In genomic region chr1:108009603-108010195, GRCh38 we compare ENCODE assay signal across 15 cellular contexts. TPM values are rescaled to one million over a fixed set of nuclear protein-coding genes. Genes with fewer than 3 reads are reported as not detected.
A peak's percentile ranks its signal among the peaks of the same experiment; 100 is the strongest.
DNase-seq lines count a peak whose midpoint lies in the region; ATAC-seq, FAIRE-seq and TF ChIP-seq lines count a peak whose summit lies in the region.
"Had no signal": no experiment of that assay in that cellular context is flagged by ENCODE, and none has a peak within 500 bp of the region (broad histone marks: within the 10 kb centered on the region; RNA-seq: fewer than 3 reads in every experiment).

No MANE protein-coding gene starts in this region.

- peaks cover 4% of the 10 kb centered on the region for H3K4me1 ChIP-seq in fibroblast of lung (ENCODE audit: control insufficient read depth, extremely low read depth, insufficient read depth, low read length)

- H3K9ac ChIP-seq in fibroblast of lung (ENCODE audit: insufficient read depth, low read length), result no peak overlapping the region

- H3K4me3 Mint-ChIP-seq in natural killer cell treated with Interleukin-12 subunit alpha and Interleukin-12 subunit beta and Interleukin-15 and Interleukin-18, amount 100 ng/mL, for 72 hours, result no peak overlapping the region
- H3K4me3 Mint-ChIP-seq: activated naive CD4-positive, alpha-beta T cell treated with anti-CD3 and anti-CD28 coated beads, Interleukin-2, amount 10 ng/mL, durations not matched to agents 7 days and 5 days; natural killer cell had no signal

- no peak overlapping the region for H2AFZ ChIP-seq in fibroblast of lung (ENCODE audit: low read length)

- FAIRE-seq in urothelium cell line (lab: Jason Lieb, UNC), result no peak
- FAIRE-seq: colon, endothelial cell of umbilical vein had no signal

- no peaks in the 10 kb centered on the region for H3K36me3 Mint-ChIP-seq in activated naive CD4-positive, alpha-beta T cell treated with anti-CD3 and anti-CD28 coated beads, Interleukin-2, amount 50 U/mL, for 72 hours
- H3K36me3 Mint-ChIP-seq in natural killer cell treated with Interleukin-12 subunit alpha and Interleukin-12 subunit beta and Interleukin-15 and Interleukin-18, amount 100 ng/mL, for 72 hours, result no peaks in the 10 kb centered on the region
- H3K36me3 Mint-ChIP-seq: activated naive CD4-positive, alpha-beta T cell treated with anti-CD3 and anti-CD28 coated beads, Interleukin-2, amount 10 ng/mL, durations not matched to agents 7 days and 5 days; natural killer cell had no signal

- H3K27me3 ChIP-seq in fibroblast of lung (ENCODE audit: control insufficient read depth, insufficient read depth, low read length), result no peaks in the 10 kb centered on the region

- H3K4me3 ChIP-seq in fibroblast of lung (replicated peaks in 1 of 4; ENCODE audit: control extremely low read depth in 1 of 4, insufficient read depth in 1 of 4, low read depth in 3 of 4, low read length in 4 of 4), result no peak overlapping the region

- no peaks in the 10 kb centered on the region for H3K9me3 Mint-ChIP-seq in activated naive CD4-positive, alpha-beta T cell treated with anti-CD3 and anti-CD28 coated beads, Interleukin-2, amount 50 U/mL, for 72 hours
- H3K9me3 Mint-ChIP-seq in natural killer cell treated with Interleukin-12 subunit alpha and Interleukin-12 subunit beta and Interleukin-15 and Interleukin-18, amount 100 ng/mL, for 72 hours, result no peaks in the 10 kb centered on the region
- H3K9me3 Mint-ChIP-seq: activated naive CD4-positive, alpha-beta T cell treated with anti-CD3 and anti-CD28 coated beads, Interleukin-2, amount 10 ng/mL, durations not matched to agents 7 days and 5 days; natural killer cell had no signal

- H3K79me2 ChIP-seq in fibroblast of lung (ENCODE audit: control insufficient read depth, insufficient read depth, low read length), result no peaks in the 10 kb centered on the region

- H3K4me2 ChIP-seq in fibroblast of lung (ENCODE audit: extremely low read depth, insufficient read depth, low read length), result no peak overlapping the region

- H4K20me1 ChIP-seq in fibroblast of lung (ENCODE audit: control insufficient read depth, extremely low read depth, insufficient read depth, low read length), result no peaks in the 10 kb centered on the region

- no peaks in the 10 kb centered on the region for H3K27me3 Mint-ChIP-seq in natural killer cell treated with Interleukin-12 subunit alpha and Interleukin-12 subunit beta and Interleukin-15 and Interleukin-18, amount 100 ng/mL, for 72 hours

- no peaks in the 10 kb centered on the region for H3K36me3 ChIP-seq in fibroblast of lung (ENCODE audit: control insufficient read depth, insufficient read depth, low read length)

- TF ChIP-seq CTCF in fibroblast of lung (conservative IDR thresholded peaks at IDR 0.05 in 1 of 2, IDR thresholded peaks at IDR 0.05 in 1 of 2; ENCODE audit: low read depth in 1 of 2, low read length in 2 of 2), result no peak

- no peak overlapping the region for H3K27ac Mint-ChIP-seq in activated naive CD4-positive, alpha-beta T cell treated with anti-CD3 and anti-CD28 coated beads, Interleukin-2, amount 50 U/mL, for 72 hours
- H3K27ac Mint-ChIP-seq in natural killer cell treated with Interleukin-12 subunit alpha and Interleukin-12 subunit beta and Interleukin-15 and Interleukin-18, amount 100 ng/mL, for 72 hours, result no peak overlapping the region
- H3K27ac Mint-ChIP-seq: activated naive CD4-positive, alpha-beta T cell treated with anti-CD3 and anti-CD28 coated beads, Interleukin-2, amount 10 ng/mL, durations not matched to agents 7 days and 5 days; natural killer cell had no signal

- no peak overlapping the region for H3K27ac ChIP-seq in fibroblast of lung (ENCODE audit: insufficient read depth, low read length)

- no peaks in the 10 kb centered on the region for H3K9me3 ChIP-seq in fibroblast of lung (ENCODE audit: control insufficient read depth, insufficient read depth, low read depth, low read length)

- no peak for DNase-seq in activated naive CD4-positive, alpha-beta T cell treated with anti-CD3 and anti-CD28 coated beads, Interleukin-2, amount 50 U/mL, for 72 hours (ENCODE audit: low spot score in 2 of 2)
- no peak for DNase-seq in activated naive CD4-positive, alpha-beta T cell treated with anti-CD3 and anti-CD28 coated beads, Interleukin-2, amount 50 U/mL, for 16 hours
- DNase-seq in RPMI7951 (ENCODE audit: low read depth) (peak; percentile 65), fibroblast of lung (ENCODE audit: low read depth in 2 of 2) (peak; percentile 46 to 85), urothelium cell line (ENCODE audit: low spot score) (peak; percentile 54), C1 segment of cervical spinal cord (lab: John Stamatoyannopoulos, UW) (no peak)
- no peak for DNase-seq in natural killer cell treated with Interleukin-12 subunit alpha and Interleukin-12 subunit beta and Interleukin-15 and Interleukin-18, amount 100 ng/mL, for 72 hours (ENCODE audit: low spot score)
- DNase-seq: activated naive CD4-positive, alpha-beta T cell treated with anti-CD3 and anti-CD28 coated beads, Interleukin-2, amount 10 ng/mL, durations not matched to agents 7 days and 5 days; Calu3; hypothalamus; natural killer cell; NCI-H1694 treated with DMSO at 0.1 percent for 48 hours had no signal

- peak; percentile 53 to 73 for ATAC-seq in activated naive CD4-positive, alpha-beta T cell treated with anti-CD3 and anti-CD28 coated beads, Interleukin-2, amount 50 U/mL, for 72 hours
- no peak for ATAC-seq in esophagus mucosa
- ATAC-seq in natural killer cell treated with Interleukin-12 subunit alpha and Interleukin-12 subunit beta and Interleukin-15 and Interleukin-18, amount 100 ng/mL, for 72 hours, result no peak
- ATAC-seq: natural killer cell had no signal

- peaks cover 0 to 4% of the 10 kb centered on the region in 2 donors for H3K4me1 Mint-ChIP-seq in natural killer cell treated with Interleukin-12 subunit alpha and Interleukin-12 subunit beta and Interleukin-15 and Interleukin-18, amount 100 ng/mL, for 72 hours (ENCODE audit: low read depth in 2 of 2)
- H3K4me1 Mint-ChIP-seq: activated naive CD4-positive, alpha-beta T cell treated with anti-CD3 and anti-CD28 coated beads, Interleukin-2, amount 10 ng/mL, durations not matched to agents 7 days and 5 days had no signal

RNA-seq across cellular contexts. Expression of gene VAV3, which starts 44.7 kb away (rescaled TPM):
- total RNA-seq in activated naive CD4-positive, alpha-beta T cell treated with anti-CD3 and anti-CD28 coated beads, Interleukin-2, amount 50 U/mL, for 72 hours, result 1 to 10 TPM; 1.8 to 4.7 TPM
- 0.84 and 1.7 TPM in 2 replicates for total RNA-seq in RPMI7951 (2014; rRNA removed; shearing (Covaris generic))
- under 0.01 TPM in 1 of 2 replicates, not detected in the other for total RNA-seq in fibroblast of lung
- 0.02 TPM in 1 of 2 replicates, not detected in the other for polyA plus RNA-seq in fibroblast of lung
- not detected in 2 replicates for polyA plus RNA-seq in fibroblast of lung (2012)
- not detected in 2 replicates for polyA minus RNA-seq in fibroblast of lung (ENCODE audit: low replicate concordance)
- 50.7 TPM for total RNA-seq in esophagus mucosa
- total RNA-seq in natural killer cell treated with Interleukin-12 subunit alpha and Interleukin-12 subunit beta and Interleukin-15 and Interleukin-18, amount 100 ng/mL, for 72 hours, result 10 to 100 TPM; 11.6 to 14.1 TPM

Comparison
In these comparisons a context has a peak if more than half of its experiments do, and no peak if none do; other contexts are left out.
1. ATAC-seq: peak in activated naive CD4-positive, alpha-beta T cell treated with anti-CD3 and anti-CD28 coated beads, Interleukin-2, amount 50 U/mL, for 72 hours (2 of 2); none in esophagus mucosa (single experiment) and natural killer cell treated with Interleukin-12 subunit alpha and Interleukin-12 subunit beta and Interleukin-15 and Interleukin-18, amount 100 ng/mL, for 72 hours (0 of 2).
2. DNase-seq: peak in RPMI7951 (single experiment), fibroblast of lung (2 of 2) and urothelium cell line (single experiment); none in activated naive CD4-positive, alpha-beta T cell treated with anti-CD3 and anti-CD28 coated beads, Interleukin-2, amount 50 U/mL, for 72 hours (0 of 2), activated naive CD4-positive, alpha-beta T cell treated with anti-CD3 and anti-CD28 coated beads, Interleukin-2, amount 50 U/mL, for 16 hours (single experiment), C1 segment of cervical spinal cord (0 of 14) and natural killer cell treated with Interleukin-12 subunit alpha and Interleukin-12 subunit beta and Interleukin-15 and Interleukin-18, amount 100 ng/mL, for 72 hours (single experiment).